In genomic region chr1:169891539-169891885, GRCh38 we compare ENCODE assay signal across 10 cellular contexts. TPM values are rescaled to one million over a fixed set of nuclear protein-coding genes. Genes with fewer than 3 reads are reported as not detected.
DNase-seq lines count a peak whose midpoint lies in the region; ATAC-seq, FAIRE-seq and TF ChIP-seq lines count a peak whose summit lies in the region.
"Had no signal": no experiment of that assay in that cellular context is flagged by ENCODE, and none has a peak within 500 bp of the region (broad histone marks: within the 10 kb centered on the region; RNA-seq: fewer than 3 reads in every experiment).

No MANE protein-coding gene starts in this region.

- DNase-seq in GM12892 (ENCODE audit: insufficient read length): no peak
- no peak for DNase-seq in RWPE2 (ENCODE audit: low spot score)
- no peak for DNase-seq in foreskin keratinocyte
- DNase-seq in esophagus muscularis mucosa (ENCODE audit: extremely low spot score): no peak
- DNase-seq in COLO668 (lab: John Stamatoyannopoulos, UW; ENCODE audit: unreplicated experiment): no peak
- no peak for DNase-seq in SKM-1 (lab: John Stamatoyannopoulos, UW; ENCODE audit: unreplicated experiment)
- DNase-seq: amygdala, NCI-H2171 treated with DMSO at 0.1 percent for 48 hours had no signal

- H3K4me1 ChIP-seq in RWPE2 (ENCODE audit: insufficient read depth, poor library complexity, severe bottlenecking) (peaks cover 20% of the 10 kb centered on the region), foreskin keratinocyte (peaks cover 8% of the 10 kb centered on the region), skeletal muscle satellite cell (ENCODE audit: control insufficient read depth, insufficient read depth, low read length) (peaks cover 24% of the 10 kb centered on the region), esophagus muscularis mucosa (peaks cover 11 to 37% (median 21%) of the 10 kb centered on the region in 4 donors)

- no peak overlapping the region for H3K9ac ChIP-seq in skeletal muscle satellite cell (ENCODE audit: low read depth, low read length)

- intact Hi-C loops in esophagus muscularis mucosa (cut with DNase I): loop anchor here (5.0 kb wide), 1 partner anchor 94 kb away; a partner anchor contains a TSS

- no peaks in the 10 kb centered on the region for H3K27me3 ChIP-seq in RWPE2 (ENCODE audit: insufficient read depth, poor library complexity, severe bottlenecking)
- no peaks in the 10 kb centered on the region for H3K27me3 ChIP-seq in foreskin keratinocyte
- no peaks in the 10 kb centered on the region for H3K27me3 ChIP-seq in skeletal muscle satellite cell (ENCODE audit: control insufficient read depth, insufficient read depth, low read length)
- H3K27me3 ChIP-seq in esophagus muscularis mucosa: peaks cover 0 to 5% (median 0%) of the 10 kb centered on the region in 4 donors

- FAIRE-seq in GM12892 (lab: Jason Lieb, UNC): no peak

- ATAC-seq in RWPE2 (ENCODE audit: low read depth) (no peak), foreskin keratinocyte (no peak)

- H3K27ac ChIP-seq in RWPE2 (ENCODE audit: poor library complexity, severe bottlenecking): peak overlapping the region; percentile 41
- peak overlapping the region; percentile 48 for H3K27ac ChIP-seq in foreskin keratinocyte
- no peak overlapping the region for H3K27ac ChIP-seq in esophagus muscularis mucosa (replicated peaks in 1 of 4)
- H3K27ac ChIP-seq: HL-60 had no signal

- H3K4me3 ChIP-seq in RWPE2 (ENCODE audit: severe bottlenecking) (peak overlapping the region; percentile 2), skeletal muscle satellite cell (ENCODE audit: low read length) (no peak overlapping the region), esophagus muscularis mucosa (no peak overlapping the region)

- peak overlapping the region; percentile 84 for H3K4me2 ChIP-seq in skeletal muscle satellite cell (ENCODE audit: low read length)

- no peaks in the 10 kb centered on the region for H3K9me3 ChIP-seq in RWPE2 (ENCODE audit: severe bottlenecking)
- no peaks in the 10 kb centered on the region for H3K9me3 ChIP-seq in skeletal muscle satellite cell (replicated peaks; ENCODE audit: low read length)
- H3K9me3 ChIP-seq in esophagus muscularis mucosa: no peaks in the 10 kb centered on the region

- TF ChIP-seq CTCF in RWPE2 (IDR thresholded peaks at IDR 0.05; ENCODE audit: poor library complexity, severe bottlenecking): no peak
- no peak for TF ChIP-seq CTCF in foreskin keratinocyte (conservative IDR thresholded peaks at IDR 0.05)
- no peak for TF ChIP-seq CTCF in esophagus muscularis mucosa (IDR thresholded peaks at IDR 0.05)

- WGBS in esophagus muscularis mucosa: 87% methylated on average over 2 of the region's 2 CpGs

- TF ChIP-seq POLR2A in GM12892 (IDR thresholded peaks at IDR 0.05; ENCODE audit: low read depth, low read length) (peak; percentile 2; the same call in 1 of the 2 replicates), esophagus muscularis mucosa (IDR thresholded peaks at IDR 0.05; ENCODE audit: low read depth) (no peak)

- TF ChIP-seq EP300 in esophagus muscularis mucosa (IDR thresholded peaks at IDR 0.05): no peak

- H3K36me3 ChIP-seq in RWPE2 (ENCODE audit: low read depth) (peaks cover 24% of the 10 kb centered on the region), skeletal muscle satellite cell (ENCODE audit: insufficient read depth, low read length) (peaks cover 15% of the 10 kb centered on the region), esophagus muscularis mucosa (peaks cover 0 to 23% (median 12%) of the 10 kb centered on the region in 4 donors)

RNA-seq across cellular contexts. Expression of gene SCYL3, which starts 2.2 kb away (rescaled TPM):
- polyA plus RNA-seq in GM12892 (2012; ENCODE audit: missing spikeins): 6.8 TPM
- total RNA-seq in foreskin keratinocyte (4.3 TPM in 2 replicates), esophagus muscularis mucosa (10 to 100 TPM; 10.2 to 11.8 (median 10.3) TPM)
- polyA plus RNA-seq in foreskin keratinocyte: 2.0 and 2.4 TPM in 2 replicates
- total RNA-seq in skeletal muscle satellite cell (2012; rRNA removed): 4.8 and 5.1 TPM in 2 replicates

Comparison
In these comparisons a context has a peak if more than half of its experiments do, and no peak if none do; other contexts are left out.
1. H3K27ac ChIP-seq: peak in RWPE2 (single experiment) and foreskin keratinocyte (single experiment); none in esophagus muscularis mucosa (0 of 4).